Comparison of ENCODE assay signal across 25 cellular contexts in genomic region chr10:60403168-60403873, GRCh38. TPM values are rescaled to one million over a fixed set of nuclear protein-coding genes. Genes with fewer than 3 reads are reported as not detected.
A peak's percentile ranks its signal among the peaks of the same experiment; 100 is the strongest.
DNase-seq lines count a peak whose midpoint lies in the region; ATAC-seq, FAIRE-seq and TF ChIP-seq lines count a peak whose summit lies in the region.
"Had no signal": no experiment of that assay in that cellular context is flagged by ENCODE, and none has a peak within 500 bp of the region (broad histone marks: within the 10 kb centered on the region; RNA-seq: fewer than 3 reads in every experiment).

No MANE protein-coding gene starts in this region.

- peaks cover 6% of the 10 kb centered on the region for H3K4me1 Mint-ChIP-seq in mesothelial cell of epicardium
- H3K4me1 Mint-ChIP-seq: B cell had no signal

- H3K9me3 ChIP-seq in right atrium auricular region (no peaks in the 10 kb centered on the region), mucosa of descending colon (no peaks in the 10 kb centered on the region)
- H3K9me3 ChIP-seq: A549, Caco-2 had no signal

- ATAC-seq in Right ventricle myocardium inferior (no peak), left lobe of liver (peak; percentile 68), mucosa of descending colon (peak; percentile 60), GM19023 (IDR thresholded peaks at IDR 0.05; ENCODE audit: unreplicated experiment) (no peak)
- ATAC-seq: A549; CD8-positive, alpha-beta T cell; GM12878 had no signal

- H3K36me3 Mint-ChIP-seq in mesothelial cell of epicardium: peaks cover 6% of the 10 kb centered on the region
- H3K36me3 Mint-ChIP-seq: CD8-positive, alpha-beta T cell had no signal

- H3K27me3 Mint-ChIP-seq in mesothelial cell of epicardium (ENCODE audit: low read depth): no peaks in the 10 kb centered on the region
- H3K27me3 Mint-ChIP-seq: B cell; CD4-positive, alpha-beta T cell had no signal

- no peak overlapping the region for H3K27ac ChIP-seq in right atrium auricular region
- H3K27ac ChIP-seq: 22Rv1; A549; BLaER1 treated with 17β-estradiol and CSF1 and Interleukin-3, amounts not matched to agents 10 nM and 100 nM; C4-2B had no signal

- no peak for TF ChIP-seq POLR2A in H54 (IDR thresholded peaks at IDR 0.05; ENCODE audit: low read depth, low read length)

- intact Hi-C loops in Right ventricle myocardium inferior (cut with DNase I): no loop called here
- intact Hi-C loops in mucosa of descending colon (cut with DNase I, micrococcal nuclease): no loop called here

- no peak for TF ChIP-seq CTCF in right atrium auricular region (IDR thresholded peaks at IDR 0.05)
- no peak for TF ChIP-seq CTCF in mucosa of descending colon (IDR thresholded peaks at IDR 0.05)
- TF ChIP-seq CTCF in mesothelial cell of epicardium (IDR thresholded peaks at IDR 0.05; ENCODE audit: unreplicated experiment): no peak

- DNase-seq in Right ventricle myocardium inferior (ENCODE audit: missing footprints) (peak; percentile 32), right atrium auricular region (ENCODE audit: low spot score) (no peak), H54 (ENCODE audit: insufficient read length, low spot score) (no peak), left lobe of liver (ENCODE audit: low spot score) (no peak), mucosa of descending colon (no peak), mesothelial cell of epicardium (ENCODE audit: low spot score in 2 of 2, unreplicated experiment in 2 of 2) (no peak), GM03348 (ENCODE audit: low spot score) (no peak)
- DNase-seq: AML-193; Caco-2; Calu3; CD4-positive, alpha-beta T cell; CD8-positive, alpha-beta T cell; DMS79 treated with DMSO at 0.1 percent for 48 hours; GF-D8 had no signal

- H3K4me1 ChIP-seq in right atrium auricular region (no peaks in the 10 kb centered on the region), mucosa of descending colon (ENCODE audit: low read depth) (peaks cover 18% of the 10 kb centered on the region)
- H3K4me1 ChIP-seq: A549; BLaER1 treated with 17β-estradiol and CSF1 and Interleukin-3, amounts not matched to agents 10 nM and 100 nM had no signal

- H3K4me3 ChIP-seq in right atrium auricular region (no peak overlapping the region), mucosa of descending colon (no peak overlapping the region)
- H3K4me3 ChIP-seq: A549; BLaER1 treated with 17β-estradiol and CSF1 and Interleukin-3, amounts not matched to agents 10 nM and 100 nM; GM12878 had no signal

- H3K36me3 ChIP-seq in right atrium auricular region: no peaks in the 10 kb centered on the region
- H3K36me3 ChIP-seq in mucosa of descending colon (ENCODE audit: low read depth): no peaks in the 10 kb centered on the region
- H3K36me3 ChIP-seq: BLaER1 treated with 17β-estradiol and CSF1 and Interleukin-3, amounts not matched to agents 10 nM and 100 nM had no signal

- no peak overlapping the region for H3K27ac Mint-ChIP-seq in mesothelial cell of epicardium
- H3K27ac Mint-ChIP-seq: B cell; CD4-positive, alpha-beta T cell; CD8-positive, alpha-beta T cell had no signal

- peak; percentile 15 for FAIRE-seq in H54 (lab: Jason Lieb, UNC)
- FAIRE-seq: A549, D721Med, G401.6, GM12878, GM12892, GM19239 had no signal

- no peaks in the 10 kb centered on the region for H3K27me3 ChIP-seq in right atrium auricular region
- H3K27me3 ChIP-seq: BLaER1 treated with 17β-estradiol and CSF1 and Interleukin-3, amounts not matched to agents 10 nM and 100 nM had no signal

- no peak overlapping the region for H3K4me3 Mint-ChIP-seq in mesothelial cell of epicardium
- H3K4me3 Mint-ChIP-seq: B cell; CD4-positive, alpha-beta T cell; CD8-positive, alpha-beta T cell had no signal

- peaks cover 15% of the 10 kb centered on the region for H3K9me3 Mint-ChIP-seq in mesothelial cell of epicardium

RNA-seq across cellular contexts. Expression of gene ANK3, which starts 13.6 kb away (rescaled TPM):
- 216 TPM for total RNA-seq in Right ventricle myocardium inferior
- 100 to 1,000 TPM; 189 to 198 TPM for total RNA-seq in right atrium auricular region
- total RNA-seq in left lobe of liver: 13.4 TPM
- total RNA-seq in mucosa of descending colon: 100 to 1,000 TPM in 1 of 3 donors, 10 to 100 TPM in 2; 67.7 to 145 (median 74.0) TPM
- total RNA-seq in mesothelial cell of epicardium: 242 to 270 TPM (median 243 TPM) in 3 replicates

Comparison
In these comparisons a context has a peak if more than half of its experiments do, and no peak if none do; other contexts are left out.
1. ATAC-seq: peak in left lobe of liver (single experiment) and mucosa of descending colon (single experiment); none in Right ventricle myocardium inferior (single experiment) and GM19023 (single experiment).